Comparison of ENCODE assay signal across 2 cellular contexts in the genomic region with DNA sequence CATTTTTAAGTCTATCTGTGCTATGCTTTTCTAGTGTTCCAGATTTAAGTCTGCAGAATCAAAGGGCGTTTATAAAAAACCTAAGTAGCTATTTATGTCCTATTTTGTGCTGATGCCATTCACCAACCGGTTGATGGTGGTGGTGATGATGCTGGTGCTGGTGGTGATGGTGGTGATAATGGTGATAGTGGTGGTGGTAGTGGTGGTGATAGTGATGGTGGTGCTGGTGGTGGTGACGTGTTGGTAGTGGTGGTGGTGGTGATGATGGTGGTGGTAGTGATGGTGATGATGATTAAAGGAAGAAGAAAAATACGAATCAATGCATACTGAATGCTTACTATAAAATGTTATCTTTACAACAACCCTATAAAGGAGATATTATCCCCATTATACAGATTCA.
TF ChIP-seq lines count a peak whose summit lies in the region.

No MANE protein-coding gene starts in this region.

TF ChIP-seq in IMR-90, 13 proteins besides CTCF, POLR2A, EP300 and RAD21:
- TF ChIP-seq CHD1 (IDR thresholded peaks at IDR 0.05; ENCODE audit: low read depth, low read length), result no peak
- TF ChIP-seq NFE2L2 (IDR thresholded peaks at IDR 0.05; ENCODE audit: low read depth, low read length), result no peak
- TF ChIP-seq RCOR1 (IDR thresholded peaks at IDR 0.05; ENCODE audit: insufficient replicate concordance, low read length), result no peak
- TF ChIP-seq MXI1 (IDR thresholded peaks at IDR 0.05; ENCODE audit: borderline replicate concordance, low read depth, low read length), result no peak
- no peak for TF ChIP-seq FOS (IDR thresholded peaks at IDR 0.05; ENCODE audit: low read depth, low read length)
- no peak for TF ChIP-seq CEBPB (IDR thresholded peaks at IDR 0.05; ENCODE audit: low read depth, low read length)
- TF ChIP-seq MAZ (IDR thresholded peaks at IDR 0.05; ENCODE audit: borderline replicate concordance, low read depth, low read length), result no peak
- TF ChIP-seq, protein P1, sequence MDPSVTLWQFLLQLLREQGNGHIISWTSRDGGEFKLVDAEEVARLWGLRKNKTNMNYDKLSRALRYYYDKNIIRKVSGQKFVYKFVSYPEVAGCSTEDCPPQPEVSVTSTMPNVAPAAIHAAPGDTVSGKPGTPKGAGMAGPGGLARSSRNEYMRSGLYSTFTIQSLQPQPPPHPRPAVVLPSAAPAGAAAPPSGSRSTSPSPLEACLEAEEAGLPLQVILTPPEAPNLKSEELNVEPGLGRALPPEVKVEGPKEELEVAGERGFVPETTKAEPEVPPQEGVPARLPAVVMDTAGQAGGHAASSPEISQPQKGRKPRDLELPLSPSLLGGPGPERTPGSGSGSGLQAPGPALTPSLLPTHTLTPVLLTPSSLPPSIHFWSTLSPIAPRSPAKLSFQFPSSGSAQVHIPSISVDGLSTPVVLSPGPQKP (IDR thresholded peaks at IDR 0.05; ENCODE audit: borderline replicate concordance, low read depth, low read length), result no peak
- TF ChIP-seq RFX5 (IDR thresholded peaks at IDR 0.05; ENCODE audit: low read depth, low read length), result no peak
- TF ChIP-seq BHLHE40 (IDR thresholded peaks at IDR 0.05; ENCODE audit: low read depth, low read length), result no peak
- TF ChIP-seq SMC3 (IDR thresholded peaks at IDR 0.05; ENCODE audit: low read depth, low read length), result no peak
- TF ChIP-seq MAFK (IDR thresholded peaks at IDR 0.05; ENCODE audit: low read depth, low read length), result no peak
- TF ChIP-seq USF2 (IDR thresholded peaks at IDR 0.05; ENCODE audit: low read depth, low read length), result no peak

TF ChIP-seq in H1, 55 proteins besides CTCF, POLR2A, EP300 and RAD21:
- TF ChIP-seq CHD2 (IDR thresholded peaks at IDR 0.05; ENCODE audit: low read length) (no peak), HDAC2 (IDR thresholded peaks at IDR 0.05; ENCODE audit: borderline replicate concordance in 1 of 2, low read depth in 2 of 2, low read length in 2 of 2) (no peak), TAF1 (IDR thresholded peaks at IDR 0.05; ENCODE audit: low read depth, low read length) (no peak), RFX5 (IDR thresholded peaks at IDR 0.05; ENCODE audit: borderline replicate concordance, low read depth, low read length) (no peak), FOSL1 (IDR thresholded peaks at IDR 0.05; ENCODE audit: insufficient read depth, low read depth, low read length) (no peak), BCL11A (IDR thresholded peaks at IDR 0.05; ENCODE audit: low read depth in 2 of 2, low read length in 2 of 2) (no peak), RBBP5 (IDR thresholded peaks at IDR 0.05; ENCODE audit: borderline replicate concordance, low read depth, low read length) (no peak), TCF12 (IDR thresholded peaks at IDR 0.05; ENCODE audit: low read depth, low read length) (no peak), RNF2 (IDR thresholded peaks at IDR 0.05; ENCODE audit: borderline replicate concordance, low read depth, low read length, missing control alignments, poor library complexity, severe bottlenecking) (no peak), CBX5 (IDR thresholded peaks at IDR 0.05; ENCODE audit: low read depth, low read length) (no peak), ASH2L (IDR thresholded peaks at IDR 0.05; ENCODE audit: low read length) (no peak), SP2 (IDR thresholded peaks at IDR 0.05; ENCODE audit: low read length) (no peak), KDM5A (IDR thresholded peaks at IDR 0.05; ENCODE audit: low read length) (no peak), USF2 (IDR thresholded peaks at IDR 0.05; ENCODE audit: low read length) (no peak), TEAD4 (IDR thresholded peaks at IDR 0.05; ENCODE audit: low read depth, low read length) (no peak)
- TF ChIP-seq, protein P2, sequence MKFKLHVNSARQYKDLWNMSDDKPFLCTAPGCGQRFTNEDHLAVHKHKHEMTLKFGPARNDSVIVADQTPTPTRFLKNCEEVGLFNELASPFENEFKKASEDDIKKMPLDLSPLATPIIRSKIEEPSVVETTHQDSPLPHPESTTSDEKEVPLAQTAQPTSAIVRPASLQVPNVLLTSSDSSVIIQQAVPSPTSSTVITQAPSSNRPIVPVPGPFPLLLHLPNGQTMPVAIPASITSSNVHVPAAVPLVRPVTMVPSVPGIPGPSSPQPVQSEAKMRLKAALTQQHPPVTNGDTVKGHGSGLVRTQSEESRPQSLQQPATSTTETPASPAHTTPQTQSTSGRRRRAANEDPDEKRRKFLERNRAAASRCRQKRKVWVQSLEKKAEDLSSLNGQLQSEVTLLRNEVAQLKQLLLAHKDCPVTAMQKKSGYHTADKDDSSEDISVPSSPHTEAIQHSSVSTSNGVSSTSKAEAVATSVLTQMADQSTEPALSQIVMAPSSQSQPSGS (IDR thresholded peaks at IDR 0.05; ENCODE audit: low read length), result no peak
